ENCODE assay signal across 8 cellular contexts in genomic region chr10:113704637-113705343, GRCh38. TPM values are rescaled to one million over a fixed set of nuclear protein-coding genes. Genes with fewer than 3 reads are reported as not detected.
DNase-seq lines count a peak whose midpoint lies in the region; ATAC-seq, FAIRE-seq and TF ChIP-seq lines count a peak whose summit lies in the region.

No MANE protein-coding gene starts in this region.

- no peak for FAIRE-seq in A549 (lab: Jason Lieb, UNC)

- H3K4me3 ChIP-seq in A549 (no peak overlapping the region), ascending aorta (no peak overlapping the region), thoracic aorta (no peak overlapping the region)

- peak; percentile 87 for TF ChIP-seq CTCF in A549 (IDR thresholded peaks at IDR 0.05)
- TF ChIP-seq CTCF in ascending aorta (IDR thresholded peaks at IDR 0.05), result peak; percentile 37 to 58 (median 39)
- TF ChIP-seq CTCF in thoracic aorta (IDR thresholded peaks at IDR 0.05), result peak; percentile 37

- H3K9me3 ChIP-seq in A549, result no peaks in the 10 kb centered on the region
- no peaks in the 10 kb centered on the region for H3K9me3 ChIP-seq in ascending aorta
- H3K9me3 ChIP-seq in thoracic aorta, result no peaks in the 10 kb centered on the region

- H3K36me3 ChIP-seq in ascending aorta (peaks cover 0 to 10% of the 10 kb centered on the region in 2 donors), thoracic aorta (no peaks in the 10 kb centered on the region)

- no peak for TF ChIP-seq EP300 in A549 (IDR thresholded peaks at IDR 0.05)

- CTCF ChIA-PET in A549 (lab: Yijun Ruan, JAX), result interaction anchor here (0.6 to 6.3 kb wide), 29 partner anchors 10 to 454 kb away, joined by 3 to 59 read pairs (median 4); no protein-coding TSS in a partner anchor

- intact Hi-C loops in ascending aorta (cut with DNase I), result loop anchor here (5.0 kb wide), 1 partner anchor 398 kb away; no protein-coding TSS in a partner anchor

- H3K27ac ChIP-seq in A549, result no peak overlapping the region
- H3K27ac ChIP-seq in ascending aorta, result no peak overlapping the region
- H3K27ac ChIP-seq in thoracic aorta, result no peak overlapping the region

- H3K4me1 ChIP-seq in A549 (peaks cover 25% of the 10 kb centered on the region), ascending aorta (peaks cover 0 to 1% of the 10 kb centered on the region in 2 donors), thoracic aorta (ENCODE audit: control insufficient read depth in 1 of 2, low read depth in 2 of 2) (peaks cover 0 to 6% of the 10 kb centered on the region in 2 donors)

- TF ChIP-seq POLR2A in A549 (IDR thresholded peaks at IDR 0.05; ENCODE audit: low read length), result no peak

- POLR2A ChIA-PET in A549 (lab: Yijun Ruan, JAX), result no interaction called here

- H3K27me3 ChIP-seq in ascending aorta (no peaks in the 10 kb centered on the region), thoracic aorta (replicated peaks; ENCODE audit: insufficient read depth) (no peaks in the 10 kb centered on the region)

- DNase-seq in A549 (ENCODE audit: low read depth in 1 of 2, low spot score in 1 of 2), result peak; percentile 20 to 49
- DNase-seq in ELF-1 (ENCODE audit: low read depth, low spot score), result peak; percentile 30
- DNase-seq in NAMALWA (ENCODE audit: low spot score), result peak; percentile 62
- no peak for DNase-seq in ascending aorta (ENCODE audit: low spot score in 2 of 2)
- DNase-seq in iPS DF 4.7 (ENCODE audit: extremely low read depth, low spot score), result peak; percentile 22
- no peak for DNase-seq in thoracic aorta (ENCODE audit: low spot score)
- no peak for DNase-seq in KG1 (lab: John Stamatoyannopoulos, UW)

- TF ChIP-seq RAD21 in A549 (conservative IDR thresholded peaks at IDR 0.05 in 1 of 2, IDR thresholded peaks at IDR 0.05 in 1 of 2), result peak; percentile 80 to 82

- 28% methylated on average over 6 of the region's 6 CpGs for whole genome bisulfite sequencing in A549 (ENCODE audit: missing lambda C conversion rate)

- H3K4me2 ChIP-seq in A549, result no peak overlapping the region

- ATAC-seq in A549, result peak; percentile 61 to 89; a peak in 4 of 6 replicates
- ATAC-seq in thoracic aorta (ENCODE audit: insufficient number of reproducible peaks, low FRiP score, low read depth), result no peak
- no peak for ATAC-seq in HG02623 (IDR thresholded peaks at IDR 0.05; ENCODE audit: unreplicated experiment)

TF ChIP-seq in A549, 52 proteins besides CTCF, POLR2A, EP300 and RAD21:
- TF ChIP-seq SMC3 (IDR thresholded peaks at IDR 0.05) (peak; percentile 71), BCL3 (IDR thresholded peaks at IDR 0.05) (no peak), KDM5A (IDR thresholded peaks at IDR 0.05) (no peak), CBX8 (IDR thresholded peaks at IDR 0.05) (no peak), FOSB (CRISPR knock-in tag; IDR thresholded peaks at IDR 0.05) (no peak)

RNA-seq across cellular contexts. Expression of gene CASP7, which starts 25.1 kb away (rescaled TPM):
- polyA plus RNA-seq in A549 (2011; rRNA removed) (27.0 and 29.7 TPM in 2 replicates), A549 (2017; fragmentation: RNase III; extraction: RNeasy Plus Mini Kit Qiagen cat#74134 plus additional on column Dnase treatment) (21.4 to 23.9 TPM (median 22.6 TPM) in 3 replicates)
- 12.1 and 12.6 TPM in 2 replicates for polyA plus RNA-seq in A549 (2012; cell fraction: cytosol; rRNA removed)
- 6.2 and 8.6 TPM in 2 replicates for polyA plus RNA-seq in A549 (2012; cell fraction: nucleus; rRNA removed)
- 11.2 and 14.1 TPM in 2 replicates for polyA minus RNA-seq in A549 (2011; rRNA and poly(A)+ RNA removed)
- total RNA-seq in ascending aorta (27.2 TPM), thoracic aorta (10 to 100 TPM; 11.0 to 24.0 TPM)

RNA-seq across cellular contexts. Expression of gene NRAP, which starts 40.9 kb away (rescaled TPM):
- polyA plus RNA-seq in A549 (2011; rRNA removed) (not detected in 2 replicates), A549 (2017; fragmentation: RNase III; extraction: RNeasy Plus Mini Kit Qiagen cat#74134 plus additional on column Dnase treatment) (not detected in 3 replicates)
- polyA plus RNA-seq in A549 (2012; cell fraction: cytosol; rRNA removed), result not detected in 2 replicates
- polyA plus RNA-seq in A549 (2012; cell fraction: nucleus; rRNA removed), result not detected in 2 replicates
- not detected in 2 replicates for polyA minus RNA-seq in A549 (2011; rRNA and poly(A)+ RNA removed)
- total RNA-seq in ascending aorta (not detected), thoracic aorta (not detected)

RNA-seq across cellular contexts. Expression of gene PLEKHS1, which starts 46.7 kb away (rescaled TPM):
- polyA plus RNA-seq in A549 (2011; rRNA removed), result 0.05 and 0.08 TPM in 2 replicates
- polyA plus RNA-seq in A549 (2012; cell fraction: cytosol; rRNA removed), result 0.03 TPM in 2 replicates
- 0.04 and 0.05 TPM in 2 replicates for polyA plus RNA-seq in A549 (2012; cell fraction: nucleus; rRNA removed)
- 0.03 to 0.09 TPM (median 0.08 TPM) in 3 replicates for polyA plus RNA-seq in A549 (2017; fragmentation: RNase III; extraction: RNeasy Plus Mini Kit Qiagen cat#74134 plus additional on column Dnase treatment)
- polyA minus RNA-seq in A549 (2011; rRNA and poly(A)+ RNA removed), result 0.10 TPM in 1 of 2 replicates, not detected in the other
- not detected for total RNA-seq in ascending aorta
- total RNA-seq in thoracic aorta, result under 1 TPM in 1 of 2 donors, not detected in 1; 0.14 TPM

Comparison
In these comparisons a context has a peak if more than half of its experiments do, and no peak if none do; other contexts are left out.
1. ATAC-seq: peak in A549 (2 of 2); none in thoracic aorta (single experiment) and HG02623 (single experiment).
2. DNase-seq: peak in A549 (2 of 2), ELF-1 (single experiment), NAMALWA (single experiment) and iPS DF 4.7 (single experiment); none in ascending aorta (0 of 2), thoracic aorta (single experiment) and KG1 (single experiment).
3. CTCF ChIP-seq: peak in every context shown above with its lines; median percentile 87 in A549; 39 in ascending aorta; 37 in thoracic aorta.